ENCODE assay signal across 8 cellular contexts in the genomic region with DNA sequence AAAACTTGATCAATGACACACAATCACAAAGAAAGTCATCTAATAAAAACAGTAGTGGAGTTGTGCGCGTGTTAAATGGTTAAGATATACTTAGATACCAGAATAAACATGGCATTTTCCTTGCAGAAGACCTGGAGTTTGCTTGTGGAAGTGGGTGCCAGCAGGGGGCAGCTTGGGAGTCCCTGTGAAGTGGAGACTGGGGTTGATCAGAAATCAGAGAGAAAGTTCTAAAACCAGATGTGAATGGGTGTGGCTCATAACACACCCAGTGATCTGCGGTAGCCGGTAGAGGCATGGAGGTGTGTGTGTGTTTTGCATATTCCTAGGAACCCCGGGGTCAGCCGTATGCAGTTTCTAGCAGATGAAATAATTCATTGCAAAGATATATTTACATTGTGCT.
DNase-seq lines count a peak whose midpoint lies in the region; ATAC-seq and TF ChIP-seq lines count a peak whose summit lies in the region.

No MANE protein-coding gene starts in this region.

- no peaks in the 10 kb centered on the region for H3K4me1 ChIP-seq in liver (ENCODE audit: control insufficient read depth in 4 of 4, insufficient read depth in 4 of 4, low read length in 3 of 4)

- no peak overlapping the region for H3K27ac ChIP-seq in liver (ENCODE audit: low read depth in 1 of 2, low read length in 2 of 2)

- in situ Hi-C loops in SK-MEL-5 (cut with HindIII; ENCODE audit: low pct_unique_long_range_greater_than_20kb, low sequenced_read_pairs): no loop called here

- no peaks in the 10 kb centered on the region for H3K36me3 ChIP-seq in liver (ENCODE audit: control insufficient read depth in 4 of 4, insufficient read depth in 3 of 4, low read depth in 1 of 4, low read length in 3 of 4)

- peak; percentile 81 to 90 for TF ChIP-seq RAD21 in liver (IDR thresholded peaks at IDR 0.05)

- WGBS in liver: 62% methylated on average over 6 of the region's 6 CpGs

- DNase-seq in SK-MEL-5 (ENCODE audit: low read depth, low spot score): peak; percentile 58
- DNase-seq in amniotic epithelial cell (ENCODE audit: low read depth): peak; percentile 54
- peak; percentile 7 to 41 for DNase-seq in stimulated activated CD8-positive, alpha-beta memory T cell treated with anti-CD3 and anti-CD28 coated beads, Interleukin-7, amount 100 ng/mL, for 1 hour (ENCODE audit: low read depth in 2 of 2)
- no peak for DNase-seq in NCI-H1417 (lab: John Stamatoyannopoulos, UW)

- no peaks in the 10 kb centered on the region for H3K27me3 ChIP-seq in liver (ENCODE audit: control insufficient read depth in 4 of 4, insufficient read depth in 4 of 4, low read length in 3 of 4)

- no peak overlapping the region for H3K4me3 ChIP-seq in liver (ENCODE audit: low read depth in 1 of 3, low read length in 3 of 3)

- TF ChIP-seq CTCF in GM12873 (IDR thresholded peaks at IDR 0.05; ENCODE audit: insufficient read depth, low read depth, low read length, missing control alignments): peak; percentile 53
- TF ChIP-seq CTCF in liver (IDR thresholded peaks at IDR 0.05; ENCODE audit: low read depth, low read length, missing input control): peak; percentile 43

- H3K9me3 ChIP-seq in liver (ENCODE audit: control insufficient read depth in 4 of 4, low read length in 3 of 4): peaks cover 0 to 2% (median under 1%) of the 10 kb centered on the region in 4 donors

- H3K9ac ChIP-seq in liver (ENCODE audit: low read depth in 1 of 2, low read length in 2 of 2): no peak overlapping the region

- no peak for ATAC-seq in HG02623 (IDR thresholded peaks at IDR 0.05; ENCODE audit: unreplicated experiment)
- ATAC-seq in GM21360 (IDR thresholded peaks at IDR 0.05; ENCODE audit: unreplicated experiment): no peak

TF ChIP-seq in liver, 16 proteins besides CTCF, POLR2A, EP300 and RAD21:
- TF ChIP-seq FOXA1 (IDR thresholded peaks at IDR 0.05) (no peak), EGR1 (IDR thresholded peaks at IDR 0.05; ENCODE audit: low read depth in 2 of 2) (no peak), TAF1 (conservative IDR thresholded peaks at IDR 0.05) (no peak), YY1 (IDR thresholded peaks at IDR 0.05) (no peak), RXRA (IDR thresholded peaks at IDR 0.05) (no peak), SP1 (IDR thresholded peaks at IDR 0.05) (no peak), HNF4G (IDR thresholded peaks at IDR 0.05) (no peak), JUND (IDR thresholded peaks at IDR 0.05) (no peak), HNF4A (conservative IDR thresholded peaks at IDR 0.05) (no peak), NR2F2 (IDR thresholded peaks at IDR 0.05) (no peak), GABPA (IDR thresholded peaks at IDR 0.05 in 1 of 2, conservative IDR thresholded peaks at IDR 0.05 in 1 of 2) (no peak), FOXA2 (IDR thresholded peaks at IDR 0.05) (no peak)
- TF ChIP-seq, protein P1, sequence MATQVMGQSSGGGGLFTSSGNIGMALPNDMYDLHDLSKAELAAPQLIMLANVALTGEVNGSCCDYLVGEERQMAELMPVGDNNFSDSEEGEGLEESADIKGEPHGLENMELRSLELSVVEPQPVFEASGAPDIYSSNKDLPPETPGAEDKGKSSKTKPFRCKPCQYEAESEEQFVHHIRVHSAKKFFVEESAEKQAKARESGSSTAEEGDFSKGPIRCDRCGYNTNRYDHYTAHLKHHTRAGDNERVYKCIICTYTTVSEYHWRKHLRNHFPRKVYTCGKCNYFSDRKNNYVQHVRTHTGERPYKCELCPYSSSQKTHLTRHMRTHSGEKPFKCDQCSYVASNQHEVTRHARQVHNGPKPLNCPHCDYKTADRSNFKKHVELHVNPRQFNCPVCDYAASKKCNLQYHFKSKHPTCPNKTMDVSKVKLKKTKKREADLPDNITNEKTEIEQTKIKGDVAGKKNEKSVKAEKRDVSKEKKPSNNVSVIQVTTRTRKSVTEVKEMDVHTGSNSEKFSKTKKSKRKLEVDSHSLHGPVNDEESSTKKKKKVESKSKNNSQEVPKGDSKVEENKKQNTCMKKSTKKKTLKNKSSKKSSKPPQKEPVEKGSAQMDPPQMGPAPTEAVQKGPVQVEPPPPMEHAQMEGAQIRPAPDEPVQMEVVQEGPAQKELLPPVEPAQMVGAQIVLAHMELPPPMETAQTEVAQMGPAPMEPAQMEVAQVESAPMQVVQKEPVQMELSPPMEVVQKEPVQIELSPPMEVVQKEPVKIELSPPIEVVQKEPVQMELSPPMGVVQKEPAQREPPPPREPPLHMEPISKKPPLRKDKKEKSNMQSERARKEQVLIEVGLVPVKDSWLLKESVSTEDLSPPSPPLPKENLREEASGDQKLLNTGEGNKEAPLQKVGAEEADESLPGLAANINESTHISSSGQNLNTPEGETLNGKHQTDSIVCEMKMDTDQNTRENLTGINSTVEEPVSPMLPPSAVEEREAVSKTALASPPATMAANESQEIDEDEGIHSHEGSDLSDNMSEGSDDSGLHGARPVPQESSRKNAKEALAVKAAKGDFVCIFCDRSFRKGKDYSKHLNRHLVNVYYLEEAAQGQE (IDR thresholded peaks at IDR 0.05): no peak
- TF ChIP-seq, protein P2, sequence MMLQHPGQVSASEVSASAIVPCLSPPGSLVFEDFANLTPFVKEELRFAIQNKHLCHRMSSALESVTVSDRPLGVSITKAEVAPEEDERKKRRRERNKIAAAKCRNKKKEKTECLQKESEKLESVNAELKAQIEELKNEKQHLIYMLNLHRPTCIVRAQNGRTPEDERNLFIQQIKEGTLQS (IDR thresholded peaks at IDR 0.05): no peak
- TF ChIP-seq, protein P3, sequence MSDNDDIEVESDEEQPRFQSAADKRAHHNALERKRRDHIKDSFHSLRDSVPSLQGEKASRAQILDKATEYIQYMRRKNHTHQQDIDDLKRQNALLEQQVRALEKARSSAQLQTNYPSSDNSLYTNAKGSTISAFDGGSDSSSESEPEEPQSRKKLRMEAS (IDR thresholded peaks at IDR 0.05): no peak
- TF ChIP-seq, protein P4, sequence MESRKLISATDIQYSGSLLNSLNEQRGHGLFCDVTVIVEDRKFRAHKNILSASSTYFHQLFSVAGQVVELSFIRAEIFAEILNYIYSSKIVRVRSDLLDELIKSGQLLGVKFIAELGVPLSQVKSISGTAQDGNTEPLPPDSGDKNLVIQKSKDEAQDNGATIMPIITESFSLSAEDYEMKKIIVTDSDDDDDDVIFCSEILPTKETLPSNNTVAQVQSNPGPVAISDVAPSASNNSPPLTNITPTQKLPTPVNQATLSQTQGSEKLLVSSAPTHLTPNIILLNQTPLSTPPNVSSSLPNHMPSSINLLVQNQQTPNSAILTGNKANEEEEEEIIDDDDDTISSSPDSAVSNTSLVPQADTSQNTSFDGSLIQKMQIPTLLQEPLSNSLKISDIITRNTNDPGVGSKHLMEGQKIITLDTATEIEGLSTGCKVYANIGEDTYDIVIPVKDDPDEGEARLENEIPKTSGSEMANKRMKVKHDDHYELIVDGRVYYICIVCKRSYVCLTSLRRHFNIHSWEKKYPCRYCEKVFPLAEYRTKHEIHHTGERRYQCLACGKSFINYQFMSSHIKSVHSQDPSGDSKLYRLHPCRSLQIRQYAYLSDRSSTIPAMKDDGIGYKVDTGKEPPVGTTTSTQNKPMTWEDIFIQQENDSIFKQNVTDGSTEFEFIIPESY (IDR thresholded peaks at IDR 0.05): no peak

Comparison
In these comparisons a context has a peak if more than half of its experiments do, and no peak if none do; other contexts are left out.
1. DNase-seq: peak in SK-MEL-5 (single experiment), amniotic epithelial cell (single experiment) and stimulated activated CD8-positive, alpha-beta memory T cell treated with anti-CD3 and anti-CD28 coated beads, Interleukin-7, amount 100 ng/mL, for 1 hour (2 of 2); none in NCI-H1417 (0 of 3).